8 cellular contexts compared by ENCODE assay signal in the genomic region with DNA sequence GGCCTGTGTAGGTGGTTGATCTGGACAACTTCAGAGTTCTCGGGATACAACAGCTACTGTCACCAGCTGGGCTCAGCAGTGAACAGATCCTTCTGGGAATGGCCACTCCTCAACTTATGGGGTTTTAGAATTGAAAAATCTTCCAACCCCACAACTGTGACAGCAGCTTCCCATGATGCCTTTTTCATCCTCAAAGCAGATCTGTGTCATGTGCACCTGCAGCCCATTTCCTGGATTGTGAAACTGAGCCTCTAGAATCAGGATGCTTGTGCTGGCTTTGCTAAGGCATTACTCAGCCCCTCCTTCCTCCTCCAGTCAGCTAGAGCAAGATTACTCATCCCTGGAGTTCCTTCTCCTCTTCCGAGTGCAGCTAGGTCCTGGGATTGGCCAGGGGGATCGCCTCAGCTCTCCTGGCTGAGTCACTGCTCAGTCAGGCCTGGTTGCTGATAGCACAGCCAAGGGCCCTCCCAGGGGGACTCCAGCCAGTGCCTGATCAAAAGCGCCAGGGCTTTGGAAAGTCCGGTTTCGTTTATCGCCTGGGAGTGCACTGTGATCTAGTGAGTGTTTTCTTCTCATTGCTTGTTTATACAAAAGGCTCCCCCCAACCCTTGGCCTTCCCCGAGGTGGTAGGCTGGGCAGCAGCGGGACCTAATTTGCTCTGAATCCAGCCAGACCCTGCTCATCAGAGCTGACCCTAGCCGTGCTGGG. TPM values are rescaled to one million over a fixed set of nuclear protein-coding genes. Genes with fewer than 3 reads are reported as not detected.
A peak's percentile ranks its signal among the peaks of the same experiment; 100 is the strongest.
DNase-seq lines count a peak whose midpoint lies in the region; ATAC-seq and TF ChIP-seq lines count a peak whose summit lies in the region.

No MANE protein-coding gene starts in this region.

- H3K27ac ChIP-seq in parathyroid adenoma: peak overlapping the region; percentile 61

- H3K36me3 ChIP-seq in parathyroid adenoma (ENCODE audit: control insufficient read depth, insufficient read depth, low read length): no peaks in the 10 kb centered on the region

- no peaks in the 10 kb centered on the region for H3K27me3 Mint-ChIP-seq in activated naive CD8-positive, alpha-beta T cell
- H3K27me3 Mint-ChIP-seq in glutamatergic neuron (ENCODE audit: unreplicated experiment): peaks cover 20% of the 10 kb centered on the region
- peaks cover 18% of the 10 kb centered on the region for H3K27me3 Mint-ChIP-seq in type B pancreatic cell

- TF ChIP-seq CTCF in GM12865 (IDR thresholded peaks at IDR 0.05; ENCODE audit: insufficient read depth, low read depth, low read length, missing control alignments) (no peak), glutamatergic neuron (IDR thresholded peaks at IDR 0.05; ENCODE audit: partially characterized antibody, unreplicated experiment) (no peak), parathyroid adenoma (IDR thresholded peaks at IDR 0.05) (no peak), type B pancreatic cell (conservative IDR thresholded peaks at IDR 0.05) (no peak)

- peaks cover 16% of the 10 kb centered on the region for H3K4me1 ChIP-seq in parathyroid adenoma

- H3K4me3 ChIP-seq in GM12865 (ENCODE audit: low read depth, low read length) (no peak overlapping the region), parathyroid adenoma (ENCODE audit: low read depth, low read length) (peak overlapping the region; percentile 7)

- H3K9me3 ChIP-seq in parathyroid adenoma (ENCODE audit: control insufficient read depth, low read length): no peaks in the 10 kb centered on the region

- peak; percentile 51 for ATAC-seq in HG02763 (IDR thresholded peaks at IDR 0.05; ENCODE audit: unreplicated experiment)

- peaks cover 25% of the 10 kb centered on the region for H3K79me2 ChIP-seq in parathyroid adenoma

- peaks cover 43% of the 10 kb centered on the region for H3K4me1 Mint-ChIP-seq in activated naive CD8-positive, alpha-beta T cell (ENCODE audit: low read depth)
- H3K4me1 Mint-ChIP-seq in glutamatergic neuron (ENCODE audit: low read depth, unreplicated experiment) (peaks cover 29% of the 10 kb centered on the region), type B pancreatic cell (ENCODE audit: unreplicated experiment) (peaks cover 37% of the 10 kb centered on the region)

- peak overlapping the region; percentile 46 for H3K27ac Mint-ChIP-seq in activated naive CD8-positive, alpha-beta T cell
- H3K27ac Mint-ChIP-seq in glutamatergic neuron (ENCODE audit: unreplicated experiment) (peak overlapping the region; percentile 84), type B pancreatic cell (peak overlapping the region; percentile 60)

- H3K36me3 Mint-ChIP-seq in activated naive CD8-positive, alpha-beta T cell: no peaks in the 10 kb centered on the region
- H3K36me3 Mint-ChIP-seq in glutamatergic neuron (ENCODE audit: unreplicated experiment): no peaks in the 10 kb centered on the region
- no peaks in the 10 kb centered on the region for H3K36me3 Mint-ChIP-seq in type B pancreatic cell

- no peaks in the 10 kb centered on the region for H3K9me3 Mint-ChIP-seq in activated naive CD8-positive, alpha-beta T cell (ENCODE audit: low read depth)
- H3K9me3 Mint-ChIP-seq in glutamatergic neuron (ENCODE audit: unreplicated experiment) (peaks cover 7% of the 10 kb centered on the region), type B pancreatic cell (no peaks in the 10 kb centered on the region)

- peak overlapping the region; percentile 91 for H2AFZ ChIP-seq in parathyroid adenoma

- H3K4me2 ChIP-seq in parathyroid adenoma (ENCODE audit: low read length): peak overlapping the region; percentile 47

- H3K9ac ChIP-seq in parathyroid adenoma: no peak overlapping the region

- H3K4me3 Mint-ChIP-seq in activated naive CD8-positive, alpha-beta T cell: peak overlapping the region; percentile 23
- H3K4me3 Mint-ChIP-seq in glutamatergic neuron (ENCODE audit: unreplicated experiment) (peak overlapping the region; percentile 64), type B pancreatic cell (peak overlapping the region; percentile 57)

- H3K27me3 ChIP-seq in parathyroid adenoma (ENCODE audit: control insufficient read depth, insufficient read depth, low read length): no peaks in the 10 kb centered on the region

- DNase-seq in GM12865 (ENCODE audit: low read depth): peak; percentile 87
- DNase-seq in NCI-H1105 treated with DMSO at 0.1 percent for 48 hours (lab: John Stamatoyannopoulos, UW): peak; percentile 52
- peak; percentile 89 for DNase-seq in SKM-1 (lab: John Stamatoyannopoulos, UW; ENCODE audit: unreplicated experiment)
- DNase-seq in glutamatergic neuron: peak; percentile 89
- peak; percentile 87 for DNase-seq in type B pancreatic cell (ENCODE audit: extremely low spot score, unreplicated experiment)

RNA-seq across cellular contexts. Expression of gene LPIN1, which starts 2.4 kb away (rescaled TPM):
- 142 TPM for total RNA-seq in glutamatergic neuron (ENCODE audit: unreplicated experiment)
- total RNA-seq in type B pancreatic cell (ENCODE audit: low replicate concordance): 20.1 and 26.8 TPM in 2 replicates
